In genomic region chr3:69006083-69006482, GRCh38 we compare ENCODE assay signal across 20 cellular contexts.
"Had no signal": no experiment of that assay in that cellular context is flagged by ENCODE, and none has a peak within 500 bp of the region (broad histone marks: within the 10 kb centered on the region; RNA-seq: fewer than 3 reads in every experiment).

No MANE protein-coding gene starts in this region.

- H3K27me3 Mint-ChIP-seq: dendritic cell treated with granulocyte-macrophage colony-stimulating factor and Interleukin-4, amounts not matched to agents 40 ng/mL and 50 ng/mL, for 4 days; effector memory CD8-positive, alpha-beta T cell; naive thymus-derived CD8-positive, alpha-beta T cell had no signal

- H3K4me1 ChIP-seq: uterus had no signal

- H3K27me3 ChIP-seq: heart left ventricle, neural progenitor cell, ovary, right atrium auricular region, stomach, upper lobe of left lung, uterus had no signal

- H3K36me3 Mint-ChIP-seq: neural progenitor cell had no signal

- H3K9me3 Mint-ChIP-seq: dendritic cell treated with granulocyte-macrophage colony-stimulating factor and Interleukin-4, amounts not matched to agents 40 ng/mL and 50 ng/mL, for 4 days; effector memory CD8-positive, alpha-beta T cell; naive thymus-derived CD8-positive, alpha-beta T cell; neural progenitor cell had no signal

- H3K36me3 ChIP-seq: neural progenitor cell, ovary, uterus had no signal

- DNase-seq: cerebellar nuclear complex; effector memory CD8-positive, alpha-beta T cell; heart left ventricle; hippocampal formation; kidney glomerular epithelial cell; mucosa of descending colon; naive thymus-derived CD8-positive, alpha-beta T cell; nucleus accumbens; ovary; small intestine; stimulated activated CD4-positive, alpha-beta T cell treated with anti-CD3 and anti-CD28 coated beads, Interleukin-12 subunit alpha, Interleukin-12 subunit beta, amount 100 ng/mL, for 4 hours; stimulated activated naive CD4-positive, alpha-beta T cell; stomach; substantia nigra; upper lobe of left lung; uterus had no signal

- H3K4me3 Mint-ChIP-seq: dendritic cell treated with granulocyte-macrophage colony-stimulating factor and Interleukin-4, amounts not matched to agents 40 ng/mL and 50 ng/mL, for 4 days; effector memory CD8-positive, alpha-beta T cell; naive thymus-derived CD8-positive, alpha-beta T cell; neural progenitor cell had no signal

- H3K27ac ChIP-seq: neural progenitor cell, ovary had no signal

- H3K27ac Mint-ChIP-seq: dendritic cell treated with granulocyte-macrophage colony-stimulating factor and Interleukin-4, amounts not matched to agents 40 ng/mL and 50 ng/mL, for 4 days; effector memory CD8-positive, alpha-beta T cell; neural progenitor cell had no signal

- H3K4me3 ChIP-seq: heart left ventricle, lung, mucosa of descending colon, neural progenitor cell, ovary, right atrium auricular region, stomach, upper lobe of left lung, uterus had no signal

- ATAC-seq: effector memory CD8-positive, alpha-beta T cell; mucosa of descending colon; naive thymus-derived CD8-positive, alpha-beta T cell had no signal

- H3K9me3 ChIP-seq: heart left ventricle, mucosa of descending colon, ovary, right atrium auricular region, stomach, upper lobe of left lung, uterus had no signal
